ENCODE assay signal across 8 cellular contexts in the genomic region with DNA sequence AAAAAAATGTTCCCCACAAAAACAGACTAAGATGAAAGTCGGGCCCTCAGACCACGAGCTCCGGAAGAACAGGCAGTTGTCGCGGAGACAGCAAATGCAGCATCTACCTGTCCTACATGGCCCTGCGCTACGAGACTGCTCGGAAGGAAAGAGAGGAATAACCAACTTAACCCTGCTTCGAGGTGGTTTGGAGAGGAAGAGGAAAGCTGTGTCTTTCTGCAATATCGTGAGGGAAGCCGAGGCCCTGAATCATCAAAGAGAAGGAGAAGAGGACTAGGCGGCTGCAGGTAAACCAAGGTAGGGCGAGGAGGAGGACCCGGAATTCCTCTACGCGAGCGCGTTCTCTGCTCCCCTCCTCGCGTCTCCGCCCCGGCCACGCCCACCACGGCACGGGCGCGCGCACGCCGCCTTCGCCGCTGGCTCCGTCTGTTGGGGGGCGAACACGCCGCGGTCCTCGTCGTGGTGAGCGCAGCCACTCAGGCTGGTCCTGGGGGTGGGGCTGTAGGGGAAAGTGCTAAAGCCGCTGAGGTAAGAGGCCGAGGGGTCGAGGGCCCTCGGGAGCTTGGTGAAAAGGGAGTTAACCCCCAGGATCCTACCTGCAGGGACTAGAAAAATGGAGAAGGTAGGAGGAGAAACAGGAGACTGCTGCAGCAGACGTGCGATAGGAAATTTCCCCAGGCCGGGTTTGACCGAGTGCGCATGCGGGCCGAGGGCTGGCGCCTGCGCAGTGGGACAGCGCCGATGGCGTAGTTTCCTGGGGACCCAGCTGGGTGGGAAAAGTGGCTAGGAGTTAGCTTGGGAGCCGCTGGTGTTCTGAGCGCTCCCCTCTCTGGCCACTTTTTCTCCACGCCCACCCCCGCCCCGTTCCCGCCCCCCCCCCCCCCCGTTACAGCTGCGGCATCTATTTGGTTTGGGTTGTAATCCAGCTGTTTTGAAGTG. TPM values are rescaled to one million over a fixed set of nuclear protein-coding genes. Genes with fewer than 3 reads are reported as not detected.
DNase-seq lines count a peak whose midpoint lies in the region; ATAC-seq lines count a peak whose summit lies in the region.

ANAPC16 (plus strand) TSS at position 402 of the 939 bp plus-strand sequence. CDS start 7,903 bp downstream, outside the sequence.
ASCC1 (minus strand) TSS at position 666 of the 939 bp plus-strand sequence. CDS start 2,978 bp downstream, outside the sequence.

- peak; percentile 72 for ATAC-seq in GM21528 (IDR thresholded peaks at IDR 0.05; ENCODE audit: low FRiP score, unreplicated experiment)

- H3K4me1 Mint-ChIP-seq in IgD-negative memory B cell: peaks cover 25 to 33% (median 33%) of the 10 kb centered on the region in 3 donors

- H3K27ac Mint-ChIP-seq in IgD-negative memory B cell: peak within 1 kb of the TSS; percentile 96 to 99 (median 96)

- peaks cover 2% of the 10 kb centered on the region for H3K27me3 Mint-ChIP-seq in IgD-negative memory B cell

- peak within 1 kb of the TSS; percentile 90 to 99 (median 96) for H3K4me3 Mint-ChIP-seq in IgD-negative memory B cell

- H3K9me3 Mint-ChIP-seq in IgD-negative memory B cell: no peaks in the 10 kb centered on the region

- H3K36me3 Mint-ChIP-seq in IgD-negative memory B cell: peaks cover 4% of the 10 kb centered on the region

- DNase-seq in DMS 273 (lab: John Stamatoyannopoulos, UW; ENCODE audit: unreplicated experiment) (peak; percentile 93), OCI-M1 (lab: John Stamatoyannopoulos, UW) (peak; percentile 98), activated T-cell treated with anti-CD3 and anti-CD28 coated beads for 24 hours (ENCODE audit: low read depth) (peak; percentile 92), epidermal melanocyte (ENCODE audit: insufficient read length, low spot score) (peak; percentile 50), midbrain (lab: John Stamatoyannopoulos, UW) (peak; percentile 93)
- DNase-seq in stimulated activated CD8-positive, alpha-beta memory T cell treated with anti-CD3 and anti-CD28 coated beads, Interleukin-15, amount 100 ng/mL, for 48 hours (ENCODE audit: low read depth in 2 of 2): peak; percentile 93 to 94

RNA-seq across cellular contexts. Expression of gene ANAPC16, which starts in this region (rescaled TPM):
- polyA plus RNA-seq in IgD-negative memory B cell: 426 TPM

RNA-seq across cellular contexts. Expression of gene ASCC1, which starts in this region (rescaled TPM):
- polyA plus RNA-seq in IgD-negative memory B cell: 24.8 TPM

Comparison
In these comparisons a context has a peak if more than half of its experiments do, and no peak if none do; other contexts are left out.
1. Peak in every context shown above with its lines: DNase-seq and ATAC-seq.